Comparison of ENCODE assay signal across 8 cellular contexts in the genomic region with DNA sequence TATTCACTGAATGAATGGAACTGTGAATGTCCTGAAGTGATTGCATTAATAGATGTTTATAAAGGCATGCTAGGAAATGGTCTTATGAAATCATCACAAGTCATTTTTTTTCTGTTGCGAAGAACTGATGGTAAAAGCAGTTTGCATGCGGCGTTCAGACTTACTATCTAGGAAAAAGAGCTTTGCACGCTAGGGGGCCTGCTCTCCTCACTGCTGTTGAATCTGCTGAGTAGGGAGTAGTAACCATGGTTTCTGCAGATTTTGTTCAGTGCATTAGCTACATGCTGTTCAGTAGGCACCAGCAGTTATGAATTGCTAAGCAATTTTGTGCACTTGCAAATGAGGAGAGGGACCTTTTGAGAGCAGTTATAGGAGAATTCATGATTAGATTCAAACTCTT. TPM values are rescaled to one million over a fixed set of nuclear protein-coding genes. Genes with fewer than 3 reads are reported as not detected.
DNase-seq lines count a peak whose midpoint lies in the region; ATAC-seq and TF ChIP-seq lines count a peak whose summit lies in the region.

No MANE protein-coding gene starts in this region.

- peaks cover 86% of the 10 kb centered on the region for H3K36me3 Mint-ChIP-seq in activated naive CD4-positive, alpha-beta T cell treated with anti-CD3 and anti-CD28 coated beads, Interleukin-2, amount 10 ng/mL, durations not matched to agents 7 days and 5 days
- H3K36me3 Mint-ChIP-seq in activated naive CD4-positive, alpha-beta T cell treated with anti-CD3 and anti-CD28 coated beads, Interleukin-2, amount 50 U/mL, for 72 hours = peaks cover 26 to 76% of the 10 kb centered on the region in 2 donors

- peaks cover 0 to 6% (median 0%) of the 10 kb centered on the region in 4 donors for H3K4me1 ChIP-seq in tibial nerve

- no peaks in the 10 kb centered on the region for H3K9me3 Mint-ChIP-seq in activated naive CD4-positive, alpha-beta T cell treated with anti-CD3 and anti-CD28 coated beads, Interleukin-2, amount 10 ng/mL, durations not matched to agents 7 days and 5 days
- H3K9me3 Mint-ChIP-seq in activated naive CD4-positive, alpha-beta T cell treated with anti-CD3 and anti-CD28 coated beads, Interleukin-2, amount 50 U/mL, for 72 hours = no peaks in the 10 kb centered on the region

- TF ChIP-seq CTCF in tibial nerve (IDR thresholded peaks at IDR 0.05) = peak; percentile 29 to 74 (median 58)

- CTCF ChIA-PET in activated naive CD4-positive, alpha-beta T cell treated with anti-CD3 and anti-CD28 coated beads, Interleukin-2, amount 10 ng/mL, durations not matched to agents 7 days and 5 days (lab: Charles Lee) = interaction anchor here (0.7 to 1.6 kb wide), 11 partner anchors 9 to 863 kb away, joined by 3 to 6 read pairs (median 3); no protein-coding TSS in a partner anchor

- no peaks in the 10 kb centered on the region for H3K27me3 ChIP-seq in tibial nerve

- no peaks in the 10 kb centered on the region for H3K36me3 ChIP-seq in tibial nerve

- TF ChIP-seq EP300 in tibial nerve (IDR thresholded peaks at IDR 0.05) = peak in 1 of 2 donors; percentile 33

- no peak for ATAC-seq in activated naive CD4-positive, alpha-beta T cell treated with anti-CD3 and anti-CD28 coated beads, Interleukin-2, amount 50 U/mL, for 72 hours
- no peak for ATAC-seq in activated CD4-positive, CD25-positive, alpha-beta regulatory T cell treated with anti-CD3 and anti-CD28 coated beads, Interleukin-2, amount 50 U/mL, for 24 hours

- H3K4me3 Mint-ChIP-seq in activated naive CD4-positive, alpha-beta T cell treated with anti-CD3 and anti-CD28 coated beads, Interleukin-2, amount 10 ng/mL, durations not matched to agents 7 days and 5 days = no peak overlapping the region

- H3K27me3 Mint-ChIP-seq in activated naive CD4-positive, alpha-beta T cell treated with anti-CD3 and anti-CD28 coated beads, Interleukin-2, amount 10 ng/mL, durations not matched to agents 7 days and 5 days = no peaks in the 10 kb centered on the region

- peak; percentile 50 for DNase-seq in activated naive CD4-positive, alpha-beta T cell treated with anti-CD3 and anti-CD28 coated beads, Interleukin-2, amount 10 ng/mL, durations not matched to agents 7 days and 5 days
- no peak for DNase-seq in activated naive CD4-positive, alpha-beta T cell treated with anti-CD3 and anti-CD28 coated beads, Interleukin-2, amount 50 U/mL, for 72 hours (ENCODE audit: low spot score in 2 of 2)
- DNase-seq in astrocyte of the hippocampus (ENCODE audit: low read depth, low spot score) (peak; percentile 88), left kidney (ENCODE audit: low read depth, low spot score) (peak; percentile 77), tibial nerve (ENCODE audit: low spot score in 2 of 2) (peak; percentile 64 to 85), GM19240 (ENCODE audit: insufficient read length, low spot score) (no peak)
- no peak for DNase-seq in activated CD8-positive, alpha-beta memory T cell treated with anti-CD3 and anti-CD28 coated beads, Interleukin-2, amount 50 U/mL, for 4 hours

- H3K27ac Mint-ChIP-seq in activated naive CD4-positive, alpha-beta T cell treated with anti-CD3 and anti-CD28 coated beads, Interleukin-2, amount 10 ng/mL, durations not matched to agents 7 days and 5 days = no peak overlapping the region
- no peak overlapping the region for H3K27ac Mint-ChIP-seq in activated naive CD4-positive, alpha-beta T cell treated with anti-CD3 and anti-CD28 coated beads, Interleukin-2, amount 50 U/mL, for 72 hours

- TF ChIP-seq POLR2A in tibial nerve (IDR thresholded peaks at IDR 0.05) = no peak

- peaks cover 2% of the 10 kb centered on the region for H3K4me1 Mint-ChIP-seq in activated naive CD4-positive, alpha-beta T cell treated with anti-CD3 and anti-CD28 coated beads, Interleukin-2, amount 10 ng/mL, durations not matched to agents 7 days and 5 days

- H3K27ac ChIP-seq in tibial nerve = no peak overlapping the region

- no peaks in the 10 kb centered on the region for H3K9me3 ChIP-seq in tibial nerve

- H3K4me3 ChIP-seq in tibial nerve = no peak overlapping the region

- WGBS in tibial nerve, 2 donors = 40 to 53% methylated on average over 4 of the region's 4 CpGs

RNA-seq across cellular contexts. Expression of a gene that starts 57.9 kb away (rescaled TPM):
- 10 to 100 TPM; 74.2 to 87.0 TPM for total RNA-seq in activated naive CD4-positive, alpha-beta T cell treated with anti-CD3 and anti-CD28 coated beads, Interleukin-2, amount 50 U/mL, for 72 hours
- total RNA-seq in tibial nerve = 1 to 10 TPM in 2 of 4 donors, under 1 TPM in 2; 0.84 to 4.4 (median 1.1) TPM

Comparison
In these comparisons a context has a peak if more than half of its experiments do, and no peak if none do; other contexts are left out.
1. DNase-seq: peak in activated naive CD4-positive, alpha-beta T cell treated with anti-CD3 and anti-CD28 coated beads, Interleukin-2, amount 10 ng/mL, durations not matched to agents 7 days and 5 days (single experiment), astrocyte of the hippocampus (single experiment), left kidney (single experiment) and tibial nerve (2 of 2); none in activated naive CD4-positive, alpha-beta T cell treated with anti-CD3 and anti-CD28 coated beads, Interleukin-2, amount 50 U/mL, for 72 hours (0 of 2), GM19240 (single experiment) and activated CD8-positive, alpha-beta memory T cell treated with anti-CD3 and anti-CD28 coated beads, Interleukin-2, amount 50 U/mL, for 4 hours (single experiment).
2. RNA of a gene that starts 57.9 kb away (total RNA-seq): 74.2 to 87.0 TPM in activated naive CD4-positive, alpha-beta T cell treated with anti-CD3 and anti-CD28 coated beads, Interleukin-2, amount 50 U/mL, for 72 hours; 0.84 to 4.4 TPM in tibial nerve; every median in the first group is over 10 times any median in the second.